Comparison of ENCODE assay signal across 24 cellular contexts in the genomic region with DNA sequence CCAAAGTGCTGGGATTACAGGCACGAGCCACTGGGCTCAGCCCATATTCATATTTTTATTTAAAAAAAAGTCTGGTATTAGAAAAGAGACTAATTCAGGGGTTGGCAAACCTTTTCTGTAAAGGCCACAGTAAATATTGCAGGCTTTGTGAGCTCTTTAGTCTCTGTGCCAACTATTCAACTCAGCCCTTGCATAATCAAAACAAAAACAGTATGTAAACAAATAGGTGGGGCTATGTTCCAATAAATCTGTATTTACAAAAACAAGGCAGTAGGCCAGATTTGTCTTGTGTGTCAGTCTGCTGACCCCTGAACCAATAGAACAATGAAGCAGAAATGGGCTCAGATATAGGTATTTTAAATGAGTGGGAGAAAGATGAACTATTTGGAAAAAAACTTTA. TPM values are rescaled to one million over a fixed set of nuclear protein-coding genes. Genes with fewer than 3 reads are reported as not detected.
DNase-seq lines count a peak whose midpoint lies in the region; ATAC-seq, FAIRE-seq and TF ChIP-seq lines count a peak whose summit lies in the region.
"Had no signal": no experiment of that assay in that cellular context is flagged by ENCODE, and none has a peak within 500 bp of the region (broad histone marks: within the 10 kb centered on the region; RNA-seq: fewer than 3 reads in every experiment).

No MANE protein-coding gene starts in this region.

- peak; percentile 89 to 96 (median 94) for ATAC-seq in right lobe of liver
- ATAC-seq: foreskin keratinocyte, left cardiac atrium, T-helper 17 cell had no signal

- BruUV-seq in endothelial cell of umbilical vein (replicated peaks; lab: Mats Ljungman, UMichigan): no TSS peak

- H3K9me1 ChIP-seq in endothelial cell of umbilical vein (replicated peaks; ENCODE audit: control insufficient read depth, extremely low read depth, insufficient read depth, low read length): no peaks in the 10 kb centered on the region

- H2AFZ ChIP-seq in GM23248: no peak overlapping the region
- H2AFZ ChIP-seq in endothelial cell of umbilical vein (ENCODE audit: low read depth, low read length): no peak overlapping the region

- H4K20me1 ChIP-seq in GM23248 (ENCODE audit: insufficient read depth) (peaks cover 33% of the 10 kb centered on the region), endothelial cell of umbilical vein (replicated peaks; ENCODE audit: control insufficient read depth, extremely low read depth, insufficient read depth, low read length) (peaks cover 25% of the 10 kb centered on the region)

- no peak for TF ChIP-seq CTCF in endothelial cell of umbilical vein (IDR thresholded peaks at IDR 0.05; ENCODE audit: extremely low read depth in 1 of 2, insufficient read depth in 1 of 2, low read depth in 1 of 2, low read length in 2 of 2)
- TF ChIP-seq CTCF in right lobe of liver (IDR thresholded peaks at IDR 0.05): no peak

- H3K4me3 ChIP-seq in GM23248 (no peak overlapping the region), endothelial cell of umbilical vein (replicated peaks in 1 of 3; ENCODE audit: insufficient read depth in 1 of 3, low read depth in 1 of 3, low read length in 3 of 3) (no peak overlapping the region), right lobe of liver (no peak overlapping the region)
- H3K4me3 ChIP-seq: coronary artery, smooth muscle cell had no signal

- FAIRE-seq in endothelial cell of umbilical vein (lab: Jason Lieb, UNC): no peak
- FAIRE-seq: GM12892, H54, urothelium cell line had no signal

- H3K9ac ChIP-seq in GM23248: no peak overlapping the region
- no peak overlapping the region for H3K9ac ChIP-seq in endothelial cell of umbilical vein (replicated peaks; ENCODE audit: extremely low read depth, insufficient read depth, low read length)
- H3K9ac ChIP-seq: SK-N-SH had no signal

- H3K36me3 ChIP-seq in GM23248 (ENCODE audit: low read depth): no peaks in the 10 kb centered on the region
- H3K36me3 ChIP-seq in endothelial cell of umbilical vein (ENCODE audit: control insufficient read depth in 2 of 2, extremely low read depth in 1 of 2, insufficient read depth in 2 of 2, low read length in 2 of 2): no peaks in the 10 kb centered on the region
- H3K36me3 ChIP-seq in right lobe of liver: no peaks in the 10 kb centered on the region
- H3K36me3 ChIP-seq: neutrophil had no signal

- H3K27me3 ChIP-seq in GM23248 (replicated peaks; ENCODE audit: insufficient read depth) (no peaks in the 10 kb centered on the region), endothelial cell of umbilical vein (ENCODE audit: control insufficient read depth in 2 of 2, insufficient read depth in 2 of 2, low read length in 2 of 2) (no peaks in the 10 kb centered on the region), right lobe of liver (no peaks in the 10 kb centered on the region)
- H3K27me3 ChIP-seq: foreskin keratinocyte, neutrophil had no signal

- intact Hi-C loops in endothelial cell of umbilical vein (cut with micrococcal nuclease) (loop anchor here (1.0 kb wide), 1 partner anchor 13 kb away; no protein-coding TSS in a partner anchor), right lobe of liver (cut with DNase I) (no loop called here)

- dilution Hi-C loops in endothelial cell of umbilical vein (cut with MboI; ENCODE audit: extremely low pct_ligation_motif_present, low sequenced_read_pairs): no loop called here

- H3F3A ChIP-seq in GM23248 (ENCODE audit: insufficient read depth): no peaks in the 10 kb centered on the region; the same call in 1 of the 2 replicates

- H3K9me2 ChIP-seq in GM23248 (ENCODE audit: insufficient read depth): no peaks in the 10 kb centered on the region; the same call in 1 of the 2 replicates
- H3K9me2 ChIP-seq: SK-N-SH had no signal

- H3K4me2 ChIP-seq in GM23248 (ENCODE audit: unreplicated experiment) (no peak overlapping the region), endothelial cell of umbilical vein (ENCODE audit: insufficient read depth, low read length) (no peak overlapping the region)
- H3K4me2 ChIP-seq: SK-N-SH, smooth muscle cell had no signal

- H3K9me3 ChIP-seq in GM23248 (ENCODE audit: low read depth): no peaks in the 10 kb centered on the region
- H3K9me3 ChIP-seq in endothelial cell of umbilical vein (replicated peaks; ENCODE audit: control insufficient read depth, insufficient read depth, low read length): no peaks in the 10 kb centered on the region
- H3K9me3 ChIP-seq in right lobe of liver: no peaks in the 10 kb centered on the region
- H3K9me3 ChIP-seq: neutrophil, SK-N-SH had no signal

- CTCF ChIA-PET in endothelial cell of umbilical vein (lab: Charles Lee): interaction anchor here (1.0 to 1.4 kb wide), 3 partner anchors 10 to 30 kb away, joined by 3 to 4 read pairs (median 4); no protein-coding TSS in a partner anchor

- POLR2A ChIA-PET in endothelial cell of umbilical vein (lab: Charles Lee): no interaction called here

- DNase-seq in GM23248 (peak; percentile 2), NCI-H774 (lab: John Stamatoyannopoulos, UW) (peak; percentile 61), endothelial cell of umbilical vein (ENCODE audit: low read depth, low spot score) (peak; percentile 25), right lobe of liver (no peak), occipital lobe (lab: John Stamatoyannopoulos, UW) (no peak), NCI-H1694 treated with DMSO at 0.1 percent for 48 hours (lab: John Stamatoyannopoulos, UW) (no peak), AG08396 (ENCODE audit: low spot score) (no peak), OCI-M1 (lab: John Stamatoyannopoulos, UW) (no peak)
- DNase-seq: C1 segment of cervical spinal cord, Calu3, foreskin keratinocyte, left cardiac atrium, NCI-H1092 treated with DMSO at 0.1 percent for 48 hours, NCI-H2081 treated with DMSO at 0.1 percent for 48 hours, NCI-H524 treated with DMSO at 0.1 percent for 48 hours, SK-N-SH, T-helper 17 cell had no signal

- in situ Hi-C loops in GM23248 (cut with MboI): no loop called here

- WGBS in GM23248 (ENCODE audit: low coverage in 1 of 2, low lambda C conversion rate in 2 of 2, missing lambda C conversion rate in 2 of 2), 2 experiments: 30 to 50% methylated on average over 1 of the region's 1 CpG
- 8% methylated on average over 1 of the region's 1 CpG for WGBS in right lobe of liver (ENCODE audit: insufficient coverage, low coverage, low lambda C conversion rate, missing lambda C conversion rate)

- TF ChIP-seq POLR2A in endothelial cell of umbilical vein (IDR thresholded peaks at IDR 0.05; ENCODE audit: low read depth, low read length) (no peak), right lobe of liver (IDR thresholded peaks at IDR 0.05) (no peak)

- no peaks in the 10 kb centered on the region for H3K4me1 ChIP-seq in GM23248 (ENCODE audit: insufficient read depth)
- peaks cover 5% of the 10 kb centered on the region for H3K4me1 ChIP-seq in endothelial cell of umbilical vein (ENCODE audit: control insufficient read depth, extremely low read depth, insufficient read depth, low read length)
- peaks cover 0 to 9% (median 5%) of the 10 kb centered on the region in 4 donors for H3K4me1 ChIP-seq in right lobe of liver
- H3K4me1 ChIP-seq: foreskin keratinocyte had no signal

- no peak overlapping the region for H3K27ac ChIP-seq in GM23248
- no peak overlapping the region for H3K27ac ChIP-seq in endothelial cell of umbilical vein (ENCODE audit: insufficient read depth, low read depth, low read length)
- peak overlapping the region in 1 of 3 donors; percentile 12 for H3K27ac ChIP-seq in right lobe of liver
- H3K27ac ChIP-seq: coronary artery, foreskin keratinocyte, HL-60, neutrophil had no signal

- H3K79me2 ChIP-seq in GM23248 (ENCODE audit: insufficient read depth): peaks cover 99% of the 10 kb centered on the region
- peaks cover 87% of the 10 kb centered on the region for H3K79me2 ChIP-seq in endothelial cell of umbilical vein (ENCODE audit: control insufficient read depth, insufficient read depth, low read length)

TF ChIP-seq in endothelial cell of umbilical vein, 7 proteins besides CTCF, POLR2A, EP300 and RAD21:
- no peak for TF ChIP-seq EZH2 (IDR thresholded peaks at IDR 0.05; ENCODE audit: borderline replicate concordance, low read depth, low read length, severe bottlenecking)
- TF ChIP-seq, protein P1, sequence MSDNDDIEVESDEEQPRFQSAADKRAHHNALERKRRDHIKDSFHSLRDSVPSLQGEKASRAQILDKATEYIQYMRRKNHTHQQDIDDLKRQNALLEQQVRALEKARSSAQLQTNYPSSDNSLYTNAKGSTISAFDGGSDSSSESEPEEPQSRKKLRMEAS (IDR thresholded peaks at IDR 0.05; ENCODE audit: insufficient read depth, insufficient read length): no peak
- TF ChIP-seq POLR2AphosphoS5 (IDR thresholded peaks at IDR 0.05; ENCODE audit: insufficient read depth, low read depth, low read length): no peak
- no peak for TF ChIP-seq JUN (IDR thresholded peaks at IDR 0.05; ENCODE audit: borderline replicate concordance, insufficient read depth, insufficient read length, low read depth)
- TF ChIP-seq MYC (IDR thresholded peaks at IDR 0.05; ENCODE audit: low read depth, low read length): no peak
- no peak for TF ChIP-seq FOS (IDR thresholded peaks at IDR 0.05; ENCODE audit: borderline replicate concordance, insufficient read depth, low read length)
TF ChIP-seq in endothelial cell of umbilical vein: peak in this region for 0.

RNA-seq across cellular contexts. Expression of a gene that starts 49.3 kb away (rescaled TPM):
- 37.9 and 39.1 TPM in 2 replicates for total RNA-seq in GM23248 (2014; rRNA removed; shearing (Covaris generic))
- polyA plus RNA-seq in GM23248 (2016; fragmentation: Nextera tagmentation; extraction: Ambion mirVana): 23.9 and 28.6 TPM in 2 replicates
- 88.1 and 92.6 TPM in 2 replicates for total RNA-seq in endothelial cell of umbilical vein
- polyA plus RNA-seq in endothelial cell of umbilical vein: 23.6 and 26.1 TPM in 2 replicates
- 23.8 and 26.7 TPM in 2 replicates for polyA plus RNA-seq in endothelial cell of umbilical vein (2011; cell fraction: cytosol; rRNA removed)
- polyA plus RNA-seq in endothelial cell of umbilical vein (2011; cell fraction: nucleus; rRNA removed): 64.0 and 65.6 TPM in 2 replicates
- 33.5 and 44.2 TPM in 2 replicates for polyA plus RNA-seq in endothelial cell of umbilical vein (2012)
- 106 and 109 TPM in 2 replicates for polyA minus RNA-seq in endothelial cell of umbilical vein
- polyA minus RNA-seq in endothelial cell of umbilical vein (2011; cell fraction: cytosol; rRNA and poly(A)+ RNA removed): 14.7 TPM
- 258 and 326 TPM in 2 replicates for polyA minus RNA-seq in endothelial cell of umbilical vein (2011; cell fraction: nucleus; rRNA and poly(A)+ RNA removed)
- total RNA-seq in right lobe of liver: 10 to 100 TPM; 11.4 to 35.0 (median 22.2) TPM
- 202 TPM for total RNA-seq in occipital lobe

Comparison
In these comparisons a context has a peak if more than half of its experiments do, and no peak if none do; other contexts are left out.
1. DNase-seq: peak in GM23248 (single experiment), NCI-H774 (single experiment) and endothelial cell of umbilical vein (single experiment); none in right lobe of liver (0 of 3), occipital lobe (single experiment), NCI-H1694 treated with DMSO at 0.1 percent for 48 hours (single experiment), AG08396 (single experiment) and OCI-M1 (single experiment).